In the genomic region with DNA sequence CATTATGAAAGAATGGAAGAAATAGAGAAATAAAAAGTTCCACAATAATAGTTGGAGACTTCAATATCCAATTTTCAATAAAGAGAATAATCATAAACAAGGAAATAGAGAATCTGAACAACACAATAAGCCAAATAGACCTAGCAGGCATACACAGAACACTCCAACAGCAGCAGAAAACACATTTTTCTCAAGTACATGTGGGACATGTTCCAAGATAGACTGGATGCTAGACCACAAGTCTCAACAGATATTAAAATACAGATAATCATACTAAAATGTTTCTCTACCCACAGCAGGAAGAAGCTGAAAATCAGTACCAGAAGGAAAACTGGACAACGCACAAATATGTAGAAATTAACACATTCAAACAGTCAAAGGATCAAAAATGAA, we compare ENCODE assay signal across 11 cellular contexts.
DNase-seq lines count a peak whose midpoint lies in the region; ATAC-seq, FAIRE-seq and TF ChIP-seq lines count a peak whose summit lies in the region.
"Had no signal": no experiment of that assay in that cellular context is flagged by ENCODE, and none has a peak within 500 bp of the region (broad histone marks: within the 10 kb centered on the region; RNA-seq: fewer than 3 reads in every experiment).

No MANE protein-coding gene starts in this region.

- peak overlapping the region; percentile 15 for H3K4me2 ChIP-seq in fibroblast of lung (ENCODE audit: extremely low read depth, insufficient read depth, low read length)

- peaks cover 27% of the 10 kb centered on the region for H3K79me2 ChIP-seq in fibroblast of lung (ENCODE audit: control insufficient read depth, insufficient read depth, low read length)

- in situ Hi-C loops in gastrocnemius medialis (cut with MboI; ENCODE audit: low sequenced_read_pairs in 4 of 4) = no loop called here

- intact Hi-C loops in gastrocnemius medialis (cut with DNase I; ENCODE audit: low total_unique reads) = no loop called here
- intact Hi-C loops in dorsolateral prefrontal cortex (cut with DNase I) = no loop called here

- TF ChIP-seq CTCF in fibroblast of lung (conservative IDR thresholded peaks at IDR 0.05 in 1 of 2, IDR thresholded peaks at IDR 0.05 in 1 of 2; ENCODE audit: low read depth in 1 of 2, low read length in 2 of 2) (no peak), gastrocnemius medialis (IDR thresholded peaks at IDR 0.05 in 4 of 5, conservative IDR thresholded peaks at IDR 0.05 in 1 of 5) (no peak), dorsolateral prefrontal cortex (IDR thresholded peaks at IDR 0.05 in 54 of 56, conservative IDR thresholded peaks at IDR 0.05 in 2 of 56; ENCODE audit: low read depth in 1 of 56, partially characterized antibody in 56 of 56) (no peak)

- H3K27ac ChIP-seq in fibroblast of lung (ENCODE audit: insufficient read depth, low read length) (peak overlapping the region; percentile 12), gastrocnemius medialis (peak overlapping the region; percentile 6 to 57 (median 38)), dorsolateral prefrontal cortex (no peak overlapping the region)

- H3K36me3 ChIP-seq in fibroblast of lung (ENCODE audit: control insufficient read depth, insufficient read depth, low read length) (peaks cover 2% of the 10 kb centered on the region), gastrocnemius medialis (peaks cover 0 to 12% of the 10 kb centered on the region in 2 donors)

- H3K9me3 ChIP-seq in fibroblast of lung (ENCODE audit: control insufficient read depth, insufficient read depth, low read depth, low read length) (no peaks in the 10 kb centered on the region), gastrocnemius medialis (peaks cover 0 to 4% (median 0%) of the 10 kb centered on the region in 3 donors)

- peak; percentile 30 for DNase-seq in GM04503 (ENCODE audit: low read depth)
- DNase-seq in RCC 7860 (ENCODE audit: low spot score) = no peak
- DNase-seq in fibroblast of lung (ENCODE audit: low read depth in 2 of 2) = peak; percentile 71 to 73
- no peak for DNase-seq in gastrocnemius medialis
- DNase-seq in dorsolateral prefrontal cortex = no peak
- DNase-seq in DMS114 treated with DMSO at 0.1 percent for 48 hours (lab: John Stamatoyannopoulos, UW; ENCODE audit: unreplicated experiment) = no peak
- no peak for DNase-seq in dermis blood vessel endothelial cell
- DNase-seq: activated CD8-positive, alpha-beta T cell treated with anti-CD3 and anti-CD28 coated beads for 36 hours; activated naive CD8-positive, alpha-beta T cell treated with anti-CD3 and anti-CD28 coated beads, Interleukin-2, amount 10 ng/mL, durations not matched to agents 7 days and 5 days; NCI-H1092 had no signal

- H3K4me3 ChIP-seq in fibroblast of lung (replicated peaks in 1 of 4; ENCODE audit: control extremely low read depth in 1 of 4, insufficient read depth in 1 of 4, low read depth in 3 of 4, low read length in 4 of 4) (no peak overlapping the region), gastrocnemius medialis (no peak overlapping the region), dorsolateral prefrontal cortex (no peak overlapping the region)

- no peak overlapping the region for H2AFZ ChIP-seq in fibroblast of lung (ENCODE audit: low read length)

- no peak for ATAC-seq in gastrocnemius medialis

- peaks cover 3% of the 10 kb centered on the region for H3K4me1 ChIP-seq in fibroblast of lung (ENCODE audit: control insufficient read depth, extremely low read depth, insufficient read depth, low read length)
- H3K4me1 ChIP-seq in gastrocnemius medialis = peaks cover 34 to 38% of the 10 kb centered on the region in 2 donors

- H3K27me3 ChIP-seq in fibroblast of lung (ENCODE audit: control insufficient read depth, insufficient read depth, low read length) = no peaks in the 10 kb centered on the region
- no peaks in the 10 kb centered on the region for H3K27me3 ChIP-seq in gastrocnemius medialis
- H3K27me3 ChIP-seq in dorsolateral prefrontal cortex = no peaks in the 10 kb centered on the region

- no peak overlapping the region for H3K9ac ChIP-seq in fibroblast of lung (ENCODE audit: insufficient read depth, low read length)

- TF ChIP-seq POLR2A in gastrocnemius medialis (IDR thresholded peaks at IDR 0.05) = no peak

- no peaks in the 10 kb centered on the region for H4K20me1 ChIP-seq in fibroblast of lung (ENCODE audit: control insufficient read depth, extremely low read depth, insufficient read depth, low read length)

- FAIRE-seq in RCC 7860 (lab: Jason Lieb, UNC) = peak; percentile 8
- FAIRE-seq: endothelial cell of umbilical vein had no signal

Comparison
In these comparisons a context has a peak if more than half of its experiments do, and no peak if none do; other contexts are left out.
1. DNase-seq: peak in GM04503 (single experiment) and fibroblast of lung (2 of 2); none in RCC 7860 (single experiment), gastrocnemius medialis (0 of 2), dorsolateral prefrontal cortex (0 of 10), DMS114 treated with DMSO at 0.1 percent for 48 hours (single experiment) and dermis blood vessel endothelial cell (single experiment).
2. H3K27ac ChIP-seq: peak in fibroblast of lung (single experiment) and gastrocnemius medialis (4 of 4); none in dorsolateral prefrontal cortex (0 of 59).